Comparison of ENCODE assay signal across 8 cellular contexts in the genomic region with DNA sequence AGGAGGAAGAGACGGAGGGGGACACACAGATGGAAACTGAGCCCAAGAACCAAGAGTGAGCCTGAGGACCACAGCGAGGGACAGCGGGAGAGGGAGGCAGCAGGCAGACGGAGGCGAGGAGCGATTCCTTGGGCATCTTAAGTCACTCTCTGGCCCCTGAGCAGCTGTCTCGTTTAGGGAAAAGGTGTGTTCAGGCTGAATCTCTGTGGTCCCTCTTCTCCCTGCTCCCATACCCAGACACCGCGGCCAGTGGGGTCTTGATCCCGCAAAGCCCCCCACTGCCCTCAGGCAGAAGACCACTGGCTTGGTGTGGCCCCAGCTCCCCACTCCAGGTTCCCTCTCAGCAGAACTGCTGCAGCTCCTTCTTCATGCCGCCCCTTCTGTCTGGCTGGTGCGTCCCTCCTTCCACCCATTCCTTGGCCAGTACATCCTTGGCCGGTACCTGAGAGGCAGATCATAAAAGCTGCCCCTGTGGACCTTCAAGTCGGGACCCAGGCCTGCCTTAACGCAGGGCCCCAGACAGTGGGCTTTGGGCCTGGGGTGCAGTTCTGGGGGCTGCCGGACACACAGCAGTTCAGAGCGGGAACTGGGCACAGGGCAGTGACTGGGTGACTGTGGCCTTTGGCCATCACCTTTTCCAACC. TPM values are rescaled to one million over a fixed set of nuclear protein-coding genes. Genes with fewer than 3 reads are reported as not detected.
DNase-seq lines count a peak whose midpoint lies in the region; ATAC-seq and TF ChIP-seq lines count a peak whose summit lies in the region.

No MANE protein-coding gene starts in this region.

- H3F3A ChIP-seq in SK-N-SH (replicated peaks; ENCODE audit: insufficient read depth) = peaks cover 14% of the 10 kb centered on the region

- BruUV-seq in mammary epithelial cell (replicated peaks; lab: Mats Ljungman, UMichigan) = no TSS peak

- POLR2A ChIA-PET in SK-N-SH (lab: Yijun Ruan, JAX) = no interaction called here

- DNase-seq in SK-N-SH = no peak
- no peak for DNase-seq in mammary epithelial cell
- DNase-seq in memory B cell (ENCODE audit: low spot score in 2 of 2) = no peak
- no peak for DNase-seq in thoracic aorta (ENCODE audit: low spot score)
- no peak for DNase-seq in ureter (ENCODE audit: low spot score)

- H3K36me3 Mint-ChIP-seq in memory B cell = no peaks in the 10 kb centered on the region

- intact Hi-C loops in mammary epithelial cell (cut with micrococcal nuclease) = loop anchor here (1.0 kb wide), 1 partner anchor 8 kb away; no protein-coding TSS in a partner anchor

- H3K27ac ChIP-seq in SK-N-SH (ENCODE audit: low read depth in 2 of 2, low read length in 1 of 2) (no peak overlapping the region; a peak in 1 of 4 replicates), mammary epithelial cell (ENCODE audit: insufficient read depth, low read depth, low read length) (peak overlapping the region; percentile 18), thoracic aorta (peak overlapping the region; percentile 47 to 49)

- H2AFZ ChIP-seq in SK-N-SH (ENCODE audit: low read depth) = no peak overlapping the region
- no peak overlapping the region for H2AFZ ChIP-seq in mammary epithelial cell (ENCODE audit: low read depth, low read length)

- no peak for TF ChIP-seq RAD21 in SK-N-SH (IDR thresholded peaks at IDR 0.05; ENCODE audit: low read length)

- H3K9ac ChIP-seq in SK-N-SH (no peak overlapping the region), mammary epithelial cell (ENCODE audit: insufficient read depth, low read length) (peak overlapping the region; percentile 17)

- no peak for TF ChIP-seq EP300 in SK-N-SH (IDR thresholded peaks at IDR 0.05; ENCODE audit: borderline replicate concordance in 1 of 2, low read depth in 1 of 2, low read length in 1 of 2)

- dilution Hi-C loops in mammary epithelial cell (cut with HindIII; ENCODE audit: low sequenced_read_pairs) = no loop called here

- H4K20me1 ChIP-seq in SK-N-SH (ENCODE audit: insufficient read depth) = peaks cover 44% of the 10 kb centered on the region
- peaks cover 3% of the 10 kb centered on the region for H4K20me1 ChIP-seq in mammary epithelial cell (ENCODE audit: insufficient read depth, low read length)

- H3K27me3 ChIP-seq in SK-N-SH (ENCODE audit: insufficient read depth) (no peaks in the 10 kb centered on the region), mammary epithelial cell (ENCODE audit: insufficient read depth, low read length) (no peaks in the 10 kb centered on the region), thoracic aorta (replicated peaks; ENCODE audit: insufficient read depth) (no peaks in the 10 kb centered on the region)

- H3K9me3 ChIP-seq in SK-N-SH (no peaks in the 10 kb centered on the region), mammary epithelial cell (replicated peaks; ENCODE audit: insufficient read depth, low read length) (no peaks in the 10 kb centered on the region), thoracic aorta (no peaks in the 10 kb centered on the region)

- H3K4me1 ChIP-seq in SK-N-SH (ENCODE audit: control insufficient read depth in 1 of 2, insufficient read depth in 2 of 2, low read depth in 1 of 2, low read length in 1 of 2) = peaks cover 12 to 54% of the 10 kb centered on the region in 2 experiments; a peak in 3 of 4 replicates
- H3K4me1 ChIP-seq in mammary epithelial cell (ENCODE audit: insufficient read depth, low read length) = peaks cover 21% of the 10 kb centered on the region
- peaks cover 18 to 43% of the 10 kb centered on the region in 2 donors for H3K4me1 ChIP-seq in thoracic aorta (ENCODE audit: control insufficient read depth in 1 of 2, low read depth in 2 of 2)

- no peaks in the 10 kb centered on the region for H3K9me3 Mint-ChIP-seq in memory B cell

- WGBS in SK-N-SH (ENCODE audit: low lambda C conversion rate) = 86% methylated on average over 13 of the region's 17 CpGs
- WGBS in mammary epithelial cell (ENCODE audit: low coverage, missing lambda C conversion rate) = 55% methylated on average over 9 of the region's 17 CpGs

- no peak for TF ChIP-seq CTCF in SK-N-SH (IDR thresholded peaks at IDR 0.05)
- no peak for TF ChIP-seq CTCF in mammary epithelial cell (conservative IDR thresholded peaks at IDR 0.05 in 1 of 2, IDR thresholded peaks at IDR 0.05 in 1 of 2; ENCODE audit: extremely low read depth in 1 of 2, insufficient read depth in 1 of 2, low read depth in 1 of 2, low read length in 2 of 2)
- TF ChIP-seq CTCF in thoracic aorta (IDR thresholded peaks at IDR 0.05) = no peak

- H3K4me3 ChIP-seq in SK-N-SH (ENCODE audit: low read depth in 2 of 2, low read length in 1 of 2) (no peak overlapping the region), mammary epithelial cell (replicated peaks in 1 of 3; ENCODE audit: insufficient read depth in 1 of 3, low read depth in 2 of 3, low read length in 3 of 3) (no peak overlapping the region), thoracic aorta (peak overlapping the region; percentile 70)

- H3K4me2 ChIP-seq in SK-N-SH (peak overlapping the region; percentile 33; the same call in 1 of the 2 replicates), mammary epithelial cell (ENCODE audit: insufficient read depth, low read depth, low read length) (peak overlapping the region; percentile 25)

- H3K27ac Mint-ChIP-seq in memory B cell = peak overlapping the region; percentile 83

- ATAC-seq in SK-N-SH treated with all-trans-retinoic acid at 6 μM for 48 hours = no peak
- ATAC-seq in memory B cell (ENCODE audit: low read depth) = no peak
- ATAC-seq in thoracic aorta (ENCODE audit: insufficient number of reproducible peaks, low FRiP score, low read depth) = no peak
- ATAC-seq in HG03378 (IDR thresholded peaks at IDR 0.05; ENCODE audit: unreplicated experiment) = no peak
- ATAC-seq in HG03045 (IDR thresholded peaks at IDR 0.05; ENCODE audit: unreplicated experiment) = no peak

- H3K36me3 ChIP-seq in SK-N-SH (replicated peaks in 1 of 2; ENCODE audit: control insufficient read depth in 1 of 2, insufficient read depth in 2 of 2, low read length in 1 of 2) (no peaks in the 10 kb centered on the region), mammary epithelial cell (ENCODE audit: insufficient read depth, low read length) (no peaks in the 10 kb centered on the region), thoracic aorta (no peaks in the 10 kb centered on the region)

- H3K27me3 Mint-ChIP-seq in memory B cell = no peaks in the 10 kb centered on the region

- H3K79me2 ChIP-seq in SK-N-SH (ENCODE audit: insufficient read depth) = no peaks in the 10 kb centered on the region
- H3K79me2 ChIP-seq in mammary epithelial cell (ENCODE audit: insufficient read depth, low read length) = peaks cover 31% of the 10 kb centered on the region

- H3K4me1 Mint-ChIP-seq in memory B cell = peaks cover 46% of the 10 kb centered on the region

- CTCF ChIA-PET in SK-N-SH (lab: Yijun Ruan, JAX) (interaction anchor here (0.9 to 4.3 kb wide), 3 partner anchors 18 to 24 kb away, joined by 3 to 28 read pairs (median 4); no protein-coding TSS in a partner anchor), mammary epithelial cell (lab: Charles Lee; ENCODE audit: low non-redundant PET) (no interaction called here)

- no peaks in the 10 kb centered on the region for H3K9me2 ChIP-seq in SK-N-SH

- H3K4me3 Mint-ChIP-seq in memory B cell = peak overlapping the region; percentile 76

- in situ Hi-C loops in mammary epithelial cell (cut with MboI; ENCODE audit: low sequenced_read_pairs in 2 of 2) = no loop called here

TF ChIP-seq in SK-N-SH, 30 proteins besides CTCF, POLR2A, EP300 and RAD21:
- TF ChIP-seq FOXJ3 (CRISPR knock-in tag; IDR thresholded peaks at IDR 0.05) (no peak), SIN3A (IDR thresholded peaks at IDR 0.05; ENCODE audit: borderline replicate concordance, low read depth, low read length) (no peak), CHD2 (IDR thresholded peaks at IDR 0.05; ENCODE audit: low read length, partially characterized antibody) (no peak), RXRA (IDR thresholded peaks at IDR 0.05; ENCODE audit: borderline replicate concordance, low read depth) (no peak), RFX5 (IDR thresholded peaks at IDR 0.05; ENCODE audit: low read length) (no peak), TEAD4 (IDR thresholded peaks at IDR 0.05; ENCODE audit: borderline replicate concordance, insufficient read depth) (no peak), MXI1 (IDR thresholded peaks at IDR 0.05; ENCODE audit: low read depth, low read length) (no peak), NRF1 (IDR thresholded peaks at IDR 0.05; ENCODE audit: low read depth, low read length) (no peak), TCF12 (IDR thresholded peaks at IDR 0.05) (no peak), GATA2 (CRISPR knock-in tag; IDR thresholded peaks at IDR 0.05) (no peak), FOXM1 (IDR thresholded peaks at IDR 0.05; ENCODE audit: low read depth) (no peak)
TF ChIP-seq in SK-N-SH: peak in this region for 0.

TF ChIP-seq in SK-N-SH treated with all-trans-retinoic acid at 6 μM for 48 hours, 23 proteins besides CTCF, POLR2A, EP300 and RAD21:
- TF ChIP-seq ARNTL (CRISPR knock-in tag; IDR thresholded peaks at IDR 0.05; ENCODE audit: borderline replicate concordance, low read depth) (no peak), ZNF565 (CRISPR knock-in tag; conservative IDR thresholded peaks at IDR 0.05; ENCODE audit: low read depth) (no peak)

RNA-seq across cellular contexts. Expression of a gene that starts 5.8 kb away (rescaled TPM):
- polyA plus RNA-seq in SK-N-SH (2012; rRNA removed) = 64.1 and 64.7 TPM in 2 replicates
- 29.8 and 47.9 TPM in 2 replicates for polyA plus RNA-seq in SK-N-SH (2012; cell fraction: cytosol; rRNA removed)
- polyA plus RNA-seq in SK-N-SH (2012; cell fraction: nucleus; rRNA removed) = 152 and 169 TPM in 2 replicates
- 10 to 100 TPM; 15.2 to 19.9 TPM for total RNA-seq in mammary epithelial cell
- polyA plus RNA-seq in mammary epithelial cell = 37.8 TPM
- 35.5 TPM for polyA minus RNA-seq in mammary epithelial cell
- 10 to 100 TPM; 30.3 to 98.8 TPM for total RNA-seq in thoracic aorta
- 57.9 TPM for total RNA-seq in ureter

RNA-seq across cellular contexts. Expression of a gene that starts 36.9 kb away (rescaled TPM):
- polyA plus RNA-seq in SK-N-SH (2012; rRNA removed) (0.45 and 0.51 TPM in 2 replicates), mammary epithelial cell (0.78 TPM)
- polyA plus RNA-seq in SK-N-SH (2012; cell fraction: cytosol; rRNA removed) = 0.22 and 0.30 TPM in 2 replicates
- 1.1 and 1.7 TPM in 2 replicates for polyA plus RNA-seq in SK-N-SH (2012; cell fraction: nucleus; rRNA removed)
- total RNA-seq in mammary epithelial cell (1 to 10 TPM in 1 of 2 donors, under 1 TPM in 1; 0.83 to 1.7 TPM), thoracic aorta (10 to 100 TPM; 45.5 to 46.8 TPM), ureter (17.2 TPM)
- polyA minus RNA-seq in mammary epithelial cell = not detected

Comparison
In these comparisons a context has a peak if more than half of its experiments do, and no peak if none do; other contexts are left out.
1. H3K27ac ChIP-seq: peak in mammary epithelial cell (single experiment) and thoracic aorta (2 of 2); none in SK-N-SH (0 of 2).